Comparison of ENCODE assay signal across 20 cellular contexts in the genomic region with DNA sequence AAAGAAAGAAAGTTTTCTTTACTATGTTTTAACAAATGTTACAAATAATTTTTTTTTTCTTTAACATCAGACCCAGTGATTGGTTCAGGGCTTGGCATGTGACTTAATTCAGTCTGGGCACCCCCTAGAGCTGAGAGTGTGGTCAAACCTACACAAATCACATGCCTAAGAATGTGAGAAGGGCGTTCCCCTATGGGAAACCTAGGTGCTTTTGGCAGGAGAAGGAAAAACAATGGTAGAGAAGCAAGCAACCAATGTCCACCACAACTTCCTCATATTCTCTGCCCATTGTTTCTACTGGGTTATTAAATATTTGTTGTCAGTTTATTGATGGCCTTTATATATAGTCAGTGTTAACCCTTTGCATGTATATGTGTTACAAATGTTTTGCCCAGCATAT. TPM values are rescaled to one million over a fixed set of nuclear protein-coding genes. Genes with fewer than 3 reads are reported as not detected.
DNase-seq lines count a peak whose midpoint lies in the region; ATAC-seq and TF ChIP-seq lines count a peak whose summit lies in the region.
"Had no signal": no experiment of that assay in that cellular context is flagged by ENCODE, and none has a peak within 500 bp of the region (broad histone marks: within the 10 kb centered on the region; RNA-seq: fewer than 3 reads in every experiment).

No MANE protein-coding gene starts in this region.

- no peak overlapping the region for H3K27ac ChIP-seq in gastroesophageal sphincter
- H3K27ac ChIP-seq: BLaER1, gastrocnemius medialis, testis had no signal

- no peak for TF ChIP-seq CTCF in GM12865 (IDR thresholded peaks at IDR 0.05; ENCODE audit: insufficient read depth, low read depth, low read length, missing control alignments)
- no peak for TF ChIP-seq CTCF in gastroesophageal sphincter (IDR thresholded peaks at IDR 0.05)

- no peaks in the 10 kb centered on the region for H3K4me1 Mint-ChIP-seq in memory B cell
- H3K4me1 Mint-ChIP-seq in activated T-helper 2 cell treated with anti-CD3 and anti-CD28 coated beads, Interferon-gamma antibody, Interleukin-2, Interleukin-4, amounts not matched to agents 10 μg/mL and 5 μg/mL and 100 μg/mL, durations not matched to agents 14 hours and 24 hours and 36 hours (ENCODE audit: low read depth) = peaks cover 2% of the 10 kb centered on the region
- H3K4me1 Mint-ChIP-seq: T-cell had no signal

- 50 to 78% methylated on average over 1 of the region's 1 CpG for WGBS in gastroesophageal sphincter (ENCODE audit: low coverage in 1 of 2), 2 donors

- no peaks in the 10 kb centered on the region for H3K36me3 ChIP-seq in gastroesophageal sphincter
- H3K36me3 ChIP-seq: BLaER1, gastrocnemius medialis, spleen had no signal

- no peaks in the 10 kb centered on the region for H3K27me3 ChIP-seq in gastroesophageal sphincter
- H3K27me3 ChIP-seq: BLaER1, testis had no signal

- intact Hi-C loops in activated T-helper 2 cell treated with anti-CD3 and anti-CD28 coated beads, Interferon-gamma antibody, Interleukin-2, Interleukin-4, amounts not matched to agents 10 μg/mL and 5 μg/mL and 100 μg/mL, durations not matched to agents 14 hours and 24 hours and 36 hours (cut with micrococcal nuclease) = no loop called here

- H3K4me3 ChIP-seq in GM12865 (ENCODE audit: low read depth, low read length) (no peak overlapping the region), gastroesophageal sphincter (no peak overlapping the region)
- H3K4me3 ChIP-seq: BLaER1, gastrocnemius medialis, spleen, testis had no signal

- H3K9me3 ChIP-seq in gastroesophageal sphincter = peaks cover 0 to 4% (median 0%) of the 10 kb centered on the region in 3 donors
- H3K9me3 ChIP-seq: gastrocnemius medialis, spleen, testis had no signal

- H3K4me1 ChIP-seq in gastroesophageal sphincter = no peaks in the 10 kb centered on the region
- H3K4me1 ChIP-seq: BLaER1, gastrocnemius medialis, testis had no signal

- H3K27me3 Mint-ChIP-seq in memory B cell = peaks cover 18% of the 10 kb centered on the region
- H3K27me3 Mint-ChIP-seq in activated T-helper 2 cell treated with anti-CD3 and anti-CD28 coated beads, Interferon-gamma antibody, Interleukin-2, Interleukin-4, amounts not matched to agents 10 μg/mL and 5 μg/mL and 100 μg/mL, durations not matched to agents 14 hours and 24 hours and 36 hours (ENCODE audit: low read depth) = peaks cover 36% of the 10 kb centered on the region

- no peak overlapping the region for H3K4me3 Mint-ChIP-seq in memory B cell
- no peak overlapping the region for H3K4me3 Mint-ChIP-seq in activated T-helper 2 cell treated with anti-CD3 and anti-CD28 coated beads, Interferon-gamma antibody, Interleukin-2, Interleukin-4, amounts not matched to agents 10 μg/mL and 5 μg/mL and 100 μg/mL, durations not matched to agents 14 hours and 24 hours and 36 hours (ENCODE audit: low read depth)
- H3K4me3 Mint-ChIP-seq: T-cell had no signal

- TF ChIP-seq EP300 in gastroesophageal sphincter (IDR thresholded peaks at IDR 0.05) = no peak

- H3K27ac Mint-ChIP-seq in memory B cell = peak overlapping the region; percentile 14
- no peak overlapping the region for H3K27ac Mint-ChIP-seq in activated T-helper 2 cell treated with anti-CD3 and anti-CD28 coated beads, Interferon-gamma antibody, Interleukin-2, Interleukin-4, amounts not matched to agents 10 μg/mL and 5 μg/mL and 100 μg/mL, durations not matched to agents 14 hours and 24 hours and 36 hours
- H3K27ac Mint-ChIP-seq: T-cell had no signal

- ATAC-seq in HG02610 (IDR thresholded peaks at IDR 0.05; ENCODE audit: unreplicated experiment) = peak; percentile 76
- peak; percentile 95 for ATAC-seq in memory B cell (ENCODE audit: low read depth)
- no peak for ATAC-seq in gastroesophageal sphincter
- ATAC-seq: gastrocnemius medialis, left lobe of liver, T-cell had no signal

- H3K9me3 Mint-ChIP-seq in memory B cell = peaks cover 5% of the 10 kb centered on the region
- H3K9me3 Mint-ChIP-seq in activated T-helper 2 cell treated with anti-CD3 and anti-CD28 coated beads, Interferon-gamma antibody, Interleukin-2, Interleukin-4, amounts not matched to agents 10 μg/mL and 5 μg/mL and 100 μg/mL, durations not matched to agents 14 hours and 24 hours and 36 hours = no peaks in the 10 kb centered on the region
- H3K9me3 Mint-ChIP-seq: T-cell had no signal

- no peaks in the 10 kb centered on the region for H3K36me3 Mint-ChIP-seq in memory B cell
- no peaks in the 10 kb centered on the region for H3K36me3 Mint-ChIP-seq in activated T-helper 2 cell treated with anti-CD3 and anti-CD28 coated beads, Interferon-gamma antibody, Interleukin-2, Interleukin-4, amounts not matched to agents 10 μg/mL and 5 μg/mL and 100 μg/mL, durations not matched to agents 14 hours and 24 hours and 36 hours (ENCODE audit: low read depth)
- H3K36me3 Mint-ChIP-seq: T-cell had no signal

- DNase-seq in GM12865 (ENCODE audit: low read depth) (peak; percentile 83), OCI-M1 (lab: John Stamatoyannopoulos, UW) (peak; percentile 61), memory B cell (ENCODE audit: low spot score in 2 of 2) (peak in 1 of 2 donors; percentile 15), NCI-H82 treated with DMSO at 0.1 percent for 48 hours (lab: John Stamatoyannopoulos, UW; ENCODE audit: unreplicated experiment) (no peak), DMS53 (lab: John Stamatoyannopoulos, UW) (no peak)
- no peak for DNase-seq in activated T-helper 2 cell treated with anti-CD3 and anti-CD28 coated beads, Interferon-gamma antibody, Interleukin-2, Interleukin-4, amounts not matched to agents 10 μg/mL and 5 μg/mL and 100 μg/mL, durations not matched to agents 14 hours and 24 hours and 36 hours (ENCODE audit: low spot score)
- DNase-seq: activated gamma-delta T cell; caudate nucleus; DMS153; gastrocnemius medialis; NCI-H187 treated with DMSO at 0.1 percent for 48 hours; NK-92 treated with Interleukin-12 subunit alpha and Interleukin-12 subunit beta, amount 100 ng/mL, for 24 hours; spleen; stimulated activated CD8-positive, alpha-beta memory T cell treated with anti-CD3 and anti-CD28 coated beads, Interleukin-4, amount 100 ng/mL, for 48 hours; T-cell; testis had no signal

- TF ChIP-seq POLR2A in gastroesophageal sphincter (IDR thresholded peaks at IDR 0.05) = no peak

RNA-seq across cellular contexts. Expression of a gene that starts 21.4 kb away (rescaled TPM):
- 30.3 and 34.4 TPM in 2 replicates for total RNA-seq in activated T-helper 2 cell treated with anti-CD3 and anti-CD28 coated beads, Interferon-gamma antibody, Interleukin-2, Interleukin-4, amounts not matched to agents 10 μg/mL and 5 μg/mL and 100 μg/mL, durations not matched to agents 14 hours and 24 hours and 36 hours
- 100 to 1,000 TPM in 1 of 4 donors, 10 to 100 TPM in 3; 26.6 to 101 (median 48.9) TPM for total RNA-seq in gastroesophageal sphincter

Comparison
In these comparisons a context has a peak if more than half of its experiments do, and no peak if none do; other contexts are left out.
1. DNase-seq: peak in GM12865 (single experiment) and OCI-M1 (single experiment); none in activated T-helper 2 cell treated with anti-CD3 and anti-CD28 coated beads, Interferon-gamma antibody, Interleukin-2, Interleukin-4, amounts not matched to agents 10 μg/mL and 5 μg/mL and 100 μg/mL, durations not matched to agents 14 hours and 24 hours and 36 hours (single experiment), NCI-H82 treated with DMSO at 0.1 percent for 48 hours (single experiment) and DMS53 (single experiment).